In the genomic region with DNA sequence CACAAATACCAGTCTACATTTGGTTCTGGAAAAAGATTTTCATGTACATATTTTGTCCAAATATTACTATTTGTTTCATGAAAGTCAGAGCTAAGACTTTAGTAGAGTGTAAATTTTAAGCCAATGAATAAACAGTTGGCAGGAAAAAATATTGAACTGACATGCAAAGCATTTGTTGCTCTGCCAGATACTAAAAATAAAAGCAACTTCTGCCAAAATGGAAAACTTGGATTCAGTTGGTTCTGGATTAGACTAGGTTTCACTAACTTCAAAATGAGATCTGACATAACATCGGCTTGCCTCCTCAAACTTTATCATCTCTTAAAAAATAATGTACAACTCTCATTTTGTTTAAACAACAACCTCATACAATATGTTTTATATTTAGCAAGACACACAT, we compare ENCODE assay signal across 18 cellular contexts. TPM values are rescaled to one million over a fixed set of nuclear protein-coding genes. Genes with fewer than 3 reads are reported as not detected.
DNase-seq lines count a peak whose midpoint lies in the region; ATAC-seq and TF ChIP-seq lines count a peak whose summit lies in the region.
"Had no signal": no experiment of that assay in that cellular context is flagged by ENCODE, and none has a peak within 500 bp of the region (broad histone marks: within the 10 kb centered on the region; RNA-seq: fewer than 3 reads in every experiment).

No MANE protein-coding gene starts in this region.

- no peak overlapping the region for H3K4me3 ChIP-seq in tibial artery
- no peak overlapping the region for H3K4me3 ChIP-seq in left lung
- H3K4me3 ChIP-seq: Peyer's patch had no signal

- H3K36me3 ChIP-seq in tibial artery, result peaks cover 0 to 20% (median 0%) of the 10 kb centered on the region in 3 donors
- peaks cover 0 to 65% of the 10 kb centered on the region in 2 donors for H3K36me3 ChIP-seq in left lung

- TF ChIP-seq CTCF in tibial artery (IDR thresholded peaks at IDR 0.05) (no peak), GM10266 (IDR thresholded peaks at IDR 0.05; ENCODE audit: control insufficient read depth, insufficient read depth, low read depth, missing control alignments) (no peak), left lung (IDR thresholded peaks at IDR 0.05) (no peak), chondrocyte (IDR thresholded peaks at IDR 0.05) (no peak)

- intact Hi-C loops in tibial artery (cut with DNase I; ENCODE audit: low total_unique reads), result no loop called here
- intact Hi-C loops in left lung (cut with DNase I), result no loop called here

- ATAC-seq in left lung, result no peak
- ATAC-seq: HepG2 had no signal

- no peak overlapping the region for H3K4me3 Mint-ChIP-seq in chondrocyte (ENCODE audit: unreplicated experiment)

- no peaks in the 10 kb centered on the region for H3K27me3 ChIP-seq in tibial artery
- H3K27me3 ChIP-seq in left lung, result no peaks in the 10 kb centered on the region
- H3K27me3 ChIP-seq: BE2C, Peyer's patch had no signal

- peaks cover 21% of the 10 kb centered on the region for H3K4me1 Mint-ChIP-seq in chondrocyte (ENCODE audit: low read depth)

- H3K4me1 ChIP-seq in tibial artery (peaks cover 0 to 62% (median 19%) of the 10 kb centered on the region in 4 donors), left lung (no peaks in the 10 kb centered on the region)

- H3K27me3 Mint-ChIP-seq in chondrocyte (ENCODE audit: low read depth), result no peaks in the 10 kb centered on the region
- H3K27me3 Mint-ChIP-seq: CD4-positive, CD25-positive, alpha-beta regulatory T cell had no signal

- no peak overlapping the region for H3K27ac Mint-ChIP-seq in chondrocyte (ENCODE audit: unreplicated experiment)
- H3K27ac Mint-ChIP-seq: CD4-positive, CD25-positive, alpha-beta regulatory T cell had no signal

- peak overlapping the region; percentile 31 to 73 for H3K27ac ChIP-seq in tibial artery
- no peak overlapping the region for H3K27ac ChIP-seq in left lung

- H3K36me3 Mint-ChIP-seq in chondrocyte (ENCODE audit: low read depth), result peaks cover 31% of the 10 kb centered on the region

- H3K9me3 Mint-ChIP-seq in chondrocyte (ENCODE audit: low read depth), result no peaks in the 10 kb centered on the region
- H3K9me3 Mint-ChIP-seq: CD4-positive, CD25-positive, alpha-beta regulatory T cell had no signal

- H3K9me3 ChIP-seq in tibial artery (no peaks in the 10 kb centered on the region), left lung (no peaks in the 10 kb centered on the region)
- H3K9me3 ChIP-seq: BE2C, Peyer's patch had no signal

- DNase-seq in AG20443 (ENCODE audit: low spot score), result peak; percentile 18
- peak; percentile 8 for DNase-seq in cerebellar cortex (ENCODE audit: low spot score)
- peak; percentile 30 for DNase-seq in globus pallidus (ENCODE audit: low spot score)
- DNase-seq in tibial artery, result no peak
- DNase-seq in GM10266 (ENCODE audit: extremely low spot score), result no peak
- no peak for DNase-seq in left lung
- DNase-seq in chondrocyte (ENCODE audit: low spot score), result no peak
- DNase-seq: ACHN; BE2C; CD4-positive, CD25-positive, alpha-beta regulatory T cell; COR-L47; DMS 273 treated with DMSO at 0.1 percent for 48 hours; GF-D8; KBM-7; NCI-H1105; NCI-H2171 treated with DMSO at 0.1 percent for 48 hours; Peyer's patch had no signal

RNA-seq across cellular contexts. Expression of gene FAM204A, which starts 34.9 kb away (rescaled TPM):
- total RNA-seq in left lung (10 to 100 TPM; 39.7 to 54.5 TPM), chondrocyte (54.4 to 76.2 TPM (median 63.2 TPM) in 3 replicates)

Comparison
In these comparisons a context has a peak if more than half of its experiments do, and no peak if none do; other contexts are left out.
1. DNase-seq: peak in AG20443 (single experiment), cerebellar cortex (single experiment) and globus pallidus (single experiment); none in tibial artery (0 of 2), GM10266 (single experiment), left lung (0 of 2) and chondrocyte (single experiment).
2. H3K27ac ChIP-seq: peak in tibial artery (2 of 2); none in left lung (0 of 2).